In genomic region chr3:171460226-171461086, GRCh38 we compare ENCODE assay signal across 8 cellular contexts. TPM values are rescaled to one million over a fixed set of nuclear protein-coding genes. Genes with fewer than 3 reads are reported as not detected.
DNase-seq lines count a peak whose midpoint lies in the region; TF ChIP-seq lines count a peak whose summit lies in the region.

Gene TNIK, minus strand, starts transcription at chr3:171460405. Its CDS starts 342 bp downstream, at chr3:171460063.

- no peak for TF ChIP-seq CTCF in GM20000 (IDR thresholded peaks at IDR 0.05; ENCODE audit: extremely low read depth, missing control alignments)
- peak; percentile 4 for TF ChIP-seq CTCF in epithelial cell of esophagus (IDR thresholded peaks at IDR 0.05; ENCODE audit: insufficient read depth, low read depth, low read length, missing control alignments)

- peak within 1 kb of the TSS; percentile 68 for H3K9ac ChIP-seq in NT2/D1 (ENCODE audit: insufficient read length, low read depth)

- in situ Hi-C loops in Caki2 (cut with HindIII; ENCODE audit: low pct_unique_long_range_greater_than_20kb, low sequenced_read_pairs) = loop anchor here (25.0 kb wide), 1 partner anchor 273 kb away; no protein-coding TSS in a partner anchor

- peak; percentile 98 for DNase-seq in Caki2 (ENCODE audit: low read depth)
- DNase-seq in GM20000 (ENCODE audit: low spot score) = peak; percentile 93
- peak; percentile 68 for DNase-seq in HS-5 (ENCODE audit: low read depth)
- no peak for DNase-seq in NT2/D1 (ENCODE audit: low read depth, low spot score)
- DNase-seq in activated T-cell treated with anti-CD3 and anti-CD28 coated beads for 1 hour (ENCODE audit: low read depth) = peak; percentile 89
- DNase-seq in epithelial cell of esophagus (ENCODE audit: low read depth) = peak; percentile 64
- DNase-seq in mucosa of gallbladder (ENCODE audit: low spot score) = peak; percentile 94
- peak; percentile 92 for DNase-seq in stimulated activated CD8-positive, alpha-beta memory T cell treated with anti-CD3 and anti-CD28 coated beads, Interleukin-4, amount 100 ng/mL, for 24 hours (ENCODE audit: low read depth)

- H3K9me3 ChIP-seq in NT2/D1 (ENCODE audit: insufficient read depth, low read length) = no peaks in the 10 kb centered on the region

- H3K36me3 ChIP-seq in NT2/D1 (ENCODE audit: insufficient read depth, insufficient read length, low read length) = no peaks in the 10 kb centered on the region

- H3K4me3 ChIP-seq in NT2/D1 (ENCODE audit: insufficient read length, low read depth) = peak within 1 kb of the TSS; percentile 68
- peak within 1 kb of the TSS; percentile 53 for H3K4me3 ChIP-seq in epithelial cell of esophagus (ENCODE audit: low read length)

- H3K27me3 ChIP-seq in NT2/D1 (ENCODE audit: insufficient read depth, insufficient read length) = peaks cover 78% of the 10 kb centered on the region

- peaks cover 11% of the 10 kb centered on the region for H3K4me1 ChIP-seq in NT2/D1 (ENCODE audit: insufficient read depth, insufficient read length)

RNA-seq across cellular contexts. Expression of gene TNIK, which starts in this region (rescaled TPM):
- 16.6 and 19.1 TPM in 2 replicates for total RNA-seq in Caki2 (2014; rRNA removed; shearing (Covaris generic); ENCODE audit: low replicate concordance)
- total RNA-seq in mucosa of gallbladder = 33.9 TPM
